Comparison of ENCODE assay signal across 8 cellular contexts in the genomic region with DNA sequence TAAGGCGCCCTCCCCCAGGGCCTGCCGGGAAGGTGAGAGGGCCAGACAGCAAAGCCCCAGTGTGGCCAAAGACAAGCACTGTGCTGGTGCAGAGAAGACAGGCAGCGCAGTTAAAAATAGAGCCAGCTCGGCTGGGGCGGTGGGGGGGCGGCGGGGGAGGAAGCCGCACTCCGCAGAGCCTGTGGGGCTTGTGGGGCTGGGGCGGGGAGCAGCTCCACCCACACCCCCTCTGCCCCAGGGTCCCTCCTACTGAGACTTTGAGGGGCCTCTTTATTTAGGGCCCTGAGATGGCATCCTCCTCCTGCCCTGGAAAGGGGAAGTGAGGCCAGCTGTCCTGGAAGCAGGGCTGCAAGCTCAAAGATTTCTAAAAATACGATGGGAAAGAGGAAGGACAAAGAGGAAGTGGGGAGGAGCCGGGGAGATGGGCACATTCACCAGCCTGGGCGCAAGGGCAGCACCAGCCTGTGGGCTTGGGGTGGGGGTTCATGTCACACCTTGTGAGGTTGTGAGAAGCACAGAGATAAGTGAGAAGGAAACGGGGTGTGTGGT. TPM values are rescaled to one million over a fixed set of nuclear protein-coding genes. Genes with fewer than 3 reads are reported as not detected.
A peak's percentile ranks its signal among the peaks of the same experiment; 100 is the strongest.
DNase-seq lines count a peak whose midpoint lies in the region; ATAC-seq, FAIRE-seq and TF ChIP-seq lines count a peak whose summit lies in the region.

No MANE protein-coding gene starts in this region.

- no peak overlapping the region for H4K8ac ChIP-seq in neuronal stem cell (ENCODE audit: low read depth, low read length)

- peaks cover 4% of the 10 kb centered on the region for H3K4me1 ChIP-seq in astrocyte (ENCODE audit: insufficient read depth, low read length)
- peaks cover 0 to 2% of the 10 kb centered on the region in 2 donors for H3K4me1 ChIP-seq in neuronal stem cell (ENCODE audit: control insufficient read depth in 2 of 2, insufficient read depth in 1 of 2, low read depth in 1 of 2, low read length in 2 of 2)

- peaks cover 8% of the 10 kb centered on the region for H3K27me3 ChIP-seq in astrocyte (ENCODE audit: insufficient read depth, low read length)
- peaks cover 0 to 22% (median 0%) of the 10 kb centered on the region in 3 experiments for H3K27me3 ChIP-seq in neuronal stem cell (ENCODE audit: control insufficient read depth in 3 of 3, insufficient read depth in 3 of 3, low read depth in 1 of 3, low read length in 3 of 3)

- H3K9me3 ChIP-seq in astrocyte (ENCODE audit: insufficient read depth, low read depth, low read length) = peaks cover 4% of the 10 kb centered on the region
- no peaks in the 10 kb centered on the region for H3K9me3 ChIP-seq in neuronal stem cell (replicated peaks in 1 of 2; ENCODE audit: control insufficient read depth in 2 of 2, insufficient read depth in 1 of 2, low read depth in 1 of 2, low read length in 2 of 2)

- no peak overlapping the region for H3K4me3 Mint-ChIP-seq in astrocyte (ENCODE audit: unreplicated experiment)

- no peak overlapping the region for H2BK5ac ChIP-seq in neuronal stem cell (ENCODE audit: low read length)

- no peak overlapping the region for H3K14ac ChIP-seq in neuronal stem cell (ENCODE audit: low read length)

- no peak for FAIRE-seq in astrocyte (lab: Jason Lieb, UNC)

- H3K23ac ChIP-seq in neuronal stem cell (ENCODE audit: low read depth, low read length, poor library complexity) = no peak overlapping the region

- H3K36me3 Mint-ChIP-seq in astrocyte (ENCODE audit: low read depth, unreplicated experiment) = peaks cover 2% of the 10 kb centered on the region

- H3K9me3 Mint-ChIP-seq in astrocyte (ENCODE audit: unreplicated experiment) = peaks cover 2% of the 10 kb centered on the region

- no peak overlapping the region for H2BK15ac ChIP-seq in neuronal stem cell (ENCODE audit: low read length)

- no peaks in the 10 kb centered on the region for H3K79me1 ChIP-seq in neuronal stem cell (ENCODE audit: low read depth, low read length)

- no peak overlapping the region for H3K27ac ChIP-seq in astrocyte (ENCODE audit: low read depth, low read length)
- H3K27ac ChIP-seq in neuronal stem cell (replicated peaks; ENCODE audit: low read length) = no peak overlapping the region

- H3K4me1 Mint-ChIP-seq in astrocyte (ENCODE audit: low read depth, unreplicated experiment) = peaks cover 5% of the 10 kb centered on the region

- H3K27me3 Mint-ChIP-seq in astrocyte (ENCODE audit: low read depth, unreplicated experiment) = peaks cover 33% of the 10 kb centered on the region

- H3K79me2 ChIP-seq in astrocyte (ENCODE audit: insufficient read depth, low read length) = no peaks in the 10 kb centered on the region

- no peak overlapping the region for H3K4me3 ChIP-seq in astrocyte (ENCODE audit: insufficient read depth, low read depth, low read length)
- no peak overlapping the region for H3K4me3 ChIP-seq in neuronal stem cell (ENCODE audit: low read length in 2 of 2)

- H4K20me1 ChIP-seq in astrocyte (ENCODE audit: insufficient read depth, low read length) = no peaks in the 10 kb centered on the region

- H2BK12ac ChIP-seq in neuronal stem cell (ENCODE audit: low read length) = no peak overlapping the region

- H3K27ac Mint-ChIP-seq in astrocyte (ENCODE audit: unreplicated experiment) = no peak overlapping the region

- H2BK120ac ChIP-seq in neuronal stem cell (ENCODE audit: low read depth, low read length) = no peak overlapping the region

- ATAC-seq in GM18511 (IDR thresholded peaks at IDR 0.05; ENCODE audit: unreplicated experiment) = peak; percentile 47
- no peak for ATAC-seq in HG03439 (IDR thresholded peaks at IDR 0.05; ENCODE audit: unreplicated experiment)
- ATAC-seq in HG03469 (IDR thresholded peaks at IDR 0.05; ENCODE audit: unreplicated experiment) = no peak

- H3K9ac ChIP-seq in astrocyte (ENCODE audit: low read length) (no peak overlapping the region), neuronal stem cell (ENCODE audit: low read depth, low read length, poor library complexity) (no peak overlapping the region)

- H2AFZ ChIP-seq in astrocyte (ENCODE audit: low read depth, low read length) (no peak overlapping the region), neuronal stem cell (ENCODE audit: low read length) (no peak overlapping the region)

- no peak for TF ChIP-seq CTCF in astrocyte (IDR thresholded peaks at IDR 0.05; ENCODE audit: insufficient read depth, low read depth, low read length)

- no peaks in the 10 kb centered on the region for H3K36me3 ChIP-seq in astrocyte (ENCODE audit: insufficient read depth, low read length)
- no peaks in the 10 kb centered on the region for H3K36me3 ChIP-seq in neuronal stem cell (replicated peaks in 1 of 2; ENCODE audit: control insufficient read depth in 2 of 2, insufficient read depth in 2 of 2, low read length in 2 of 2)

- H2AK5ac ChIP-seq in neuronal stem cell (ENCODE audit: low read depth, low read length) = no peak overlapping the region

- peak; percentile 87 for DNase-seq in RPMI8226
- DNase-seq in astrocyte (ENCODE audit: low read depth) = no peak
- no peak for DNase-seq in neuronal stem cell (ENCODE audit: low spot score)
- DNase-seq in NCI-H69 (lab: John Stamatoyannopoulos, UW) = no peak
- no peak for DNase-seq in cerebellar nuclear complex (lab: John Stamatoyannopoulos, UW)

- no peak overlapping the region for H4K91ac ChIP-seq in neuronal stem cell (ENCODE audit: low read depth, low read length, poor library complexity)

- peak overlapping the region; percentile 21 for H3K4me2 ChIP-seq in astrocyte (ENCODE audit: low read length)
- H3K4me2 ChIP-seq in neuronal stem cell (ENCODE audit: insufficient read depth, low read length, poor library complexity, severe bottlenecking) = no peak overlapping the region

- peak overlapping the region; percentile 64 for H3K18ac ChIP-seq in neuronal stem cell (ENCODE audit: low read length)

- H3K4ac ChIP-seq in neuronal stem cell (ENCODE audit: low read length) = no peak overlapping the region

- no CpG with 5 or more reads among the region's 14 CpGs for WGBS in neuronal stem cell (ENCODE audit: extremely low coverage in 2 of 2, insufficient read length in 2 of 2, insufficient replicate concordance in 1 of 2), 2 donors

RNA-seq across cellular contexts. Expression of a gene that starts 2.6 kb away (rescaled TPM):
- not detected in 2 replicates for total RNA-seq in astrocyte
- not detected for polyA plus RNA-seq in neuronal stem cell (2013, experiment 1 of 2)
- not detected for polyA plus RNA-seq in neuronal stem cell (2013, experiment 2 of 2)

RNA-seq across cellular contexts. Expression of a gene that starts 40.8 kb away (rescaled TPM):
- total RNA-seq in astrocyte = 0.61 and 0.65 TPM in 2 replicates
- 1.2 TPM for polyA plus RNA-seq in neuronal stem cell (2013, experiment 1 of 2)
- 1.1 TPM for polyA plus RNA-seq in neuronal stem cell (2013, experiment 2 of 2)
